Comparison of ENCODE assay signal across 9 cellular contexts in genomic region chr1:161305872-161306519, GRCh38. TPM values are rescaled to one million over a fixed set of nuclear protein-coding genes. Genes with fewer than 3 reads are reported as not detected.
DNase-seq lines count a peak whose midpoint lies in the region; ATAC-seq and TF ChIP-seq lines count a peak whose summit lies in the region.
"Had no signal": no experiment of that assay in that cellular context is flagged by ENCODE, and none has a peak within 500 bp of the region (broad histone marks: within the 10 kb centered on the region; RNA-seq: fewer than 3 reads in every experiment).

No MANE protein-coding gene starts in this region.

- TF ChIP-seq POLR2A in body of pancreas (IDR thresholded peaks at IDR 0.05) = peak; percentile 27 to 81 (median 77)

- no peaks in the 10 kb centered on the region for H3K36me3 ChIP-seq in body of pancreas (replicated peaks in 1 of 2; ENCODE audit: insufficient read depth in 1 of 2, low read depth in 2 of 2)

- H3K4me1 ChIP-seq in body of pancreas = peaks cover 15% of the 10 kb centered on the region

- intact Hi-C loops in CD4-positive, alpha-beta T cell (cut with DNase I, micrococcal nuclease) = loop anchor here (1.0 to 2.0 kb wide), 3 partner anchors 8 to 79 kb away; partner anchors contain the start of gene SDHC (in 1 of the 2)
- intact Hi-C loops in body of pancreas (cut with DNase I) = no loop called here

- H3K9me3 Mint-ChIP-seq in CD4-positive, alpha-beta T cell = no peaks in the 10 kb centered on the region

- H3K4me1 Mint-ChIP-seq in CD4-positive, alpha-beta T cell (ENCODE audit: low read depth) = peaks cover 44% of the 10 kb centered on the region

- H3K36me3 Mint-ChIP-seq in CD4-positive, alpha-beta T cell (ENCODE audit: low read depth) = peaks cover 20% of the 10 kb centered on the region

- peak overlapping the region; percentile 90 for H3K27ac Mint-ChIP-seq in CD4-positive, alpha-beta T cell

- H3K27me3 Mint-ChIP-seq in CD4-positive, alpha-beta T cell = no peaks in the 10 kb centered on the region

- peak overlapping the region; percentile 51 for H3K27ac ChIP-seq in CD4-positive, alpha-beta T cell (ENCODE audit: low read depth, low read length)
- H3K27ac ChIP-seq in body of pancreas (peak overlapping the region in 3 of 4 donors; percentile 33 to 67 (median 62)), skin epidermis (peak overlapping the region in 19 of 21 experiments; percentile 14 to 88 (median 76))
- H3K27ac ChIP-seq: KMS-11 had no signal

- peak; percentile 59 for TF ChIP-seq CTCF in CD4-positive, alpha-beta T cell (IDR thresholded peaks at IDR 0.05)
- TF ChIP-seq CTCF in body of pancreas (IDR thresholded peaks at IDR 0.05) = peak in 5 of 7 experiments; percentile 13 to 48 (median 46)

- 3 to 4% methylated on average over 14 to 30 of the region's 30 CpGs for WGBS in body of pancreas, 2 donors

- POLR2A ChIA-PET in CD4-positive, alpha-beta T cell (lab: Charles Lee) = interaction anchor here (0.6 to 2.0 kb wide), 21 partner anchors 8 to 1382 kb away, joined by 3 to 33 read pairs (median 4); partner anchors contain the start of genes ARHGAP30, DEDD, NDUFS2 and NIT1

- H3K9me3 ChIP-seq in CD4-positive, alpha-beta T cell (ENCODE audit: control insufficient read depth, low read length) = no peaks in the 10 kb centered on the region
- no peaks in the 10 kb centered on the region for H3K9me3 ChIP-seq in body of pancreas

- peak overlapping the region; percentile 94 for H3K4me3 Mint-ChIP-seq in CD4-positive, alpha-beta T cell

- H3K4me3 ChIP-seq in body of pancreas (peak overlapping the region; percentile 19 to 39), skin epidermis (peak overlapping the region; percentile 42 to 67 (median 56))

- peak; percentile 98 for ATAC-seq in CD4-positive, alpha-beta T cell (ENCODE audit: poor library complexity)
- peak; percentile 84 for ATAC-seq in GM21515 (IDR thresholded peaks at IDR 0.05; ENCODE audit: unreplicated experiment)
- peak; percentile 97 for ATAC-seq in body of pancreas

- CTCF ChIA-PET in CD4-positive, alpha-beta T cell (lab: Charles Lee) = interaction anchor here (0.5 to 3.0 kb wide), 21 partner anchors 9 to 261 kb away, joined by 3 to 30 read pairs (median 4); partner anchors contain the start of genes APOA2, ARHGAP30, CFAP126 and NDUFS2

- peak; percentile 75 to 92 (median 86) for DNase-seq in CD4-positive, alpha-beta T cell
- DNase-seq in NAMALWA (ENCODE audit: low spot score) = peak; percentile 93
- DNase-seq in UCSD-AML1 (lab: John Stamatoyannopoulos, UW; ENCODE audit: unreplicated experiment) = peak; percentile 86
- DNase-seq in body of pancreas = peak; percentile 87 to 93 (median 90)
- peak; percentile 92 for DNase-seq in iPS-NIHi11 (ENCODE audit: low spot score)
- DNase-seq in SW480 (ENCODE audit: low spot score) = no peak

- H3K27me3 ChIP-seq in CD4-positive, alpha-beta T cell (ENCODE audit: control insufficient read depth, insufficient read depth, low read length) = no peaks in the 10 kb centered on the region
- H3K27me3 ChIP-seq in body of pancreas = no peaks in the 10 kb centered on the region

RNA-seq across cellular contexts. Expression of gene MPZ, which starts 3.8 kb away (rescaled TPM):
- 1 to 10 TPM; 3.1 to 3.2 TPM for total RNA-seq in CD4-positive, alpha-beta T cell
- total RNA-seq in body of pancreas = 1 to 10 TPM; 3.6 to 6.6 TPM

RNA-seq across cellular contexts. Expression of gene SDHC, which starts 8.2 kb away (rescaled TPM):
- 10 to 100 TPM; 33.0 to 37.2 TPM for total RNA-seq in CD4-positive, alpha-beta T cell
- 10 to 100 TPM; 22.7 to 26.2 TPM for total RNA-seq in body of pancreas

RNA-seq across cellular contexts. Expression of gene PCP4L1, which starts 47.5 kb away (rescaled TPM):
- total RNA-seq in CD4-positive, alpha-beta T cell = not detected
- not detected for total RNA-seq in body of pancreas
